ENCODE assay signal across 24 cellular contexts in genomic region chr2:831638-832037, GRCh38.
"Had no signal": no experiment of that assay in that cellular context is flagged by ENCODE, and none has a peak within 500 bp of the region (broad histone marks: within the 10 kb centered on the region; RNA-seq: fewer than 3 reads in every experiment).

No MANE protein-coding gene starts in this region.

- H3K36me3 ChIP-seq: MG63, SJSA1 had no signal

- ATAC-seq: HepG2, Panc1, PC-3 had no signal

- DNase-seq: IMR-90; Karpas-422; KG1; MG63; NCI-H1092; NCI-H1105 treated with DMSO at 0.1 percent for 48 hours; NCI-H1417 treated with DMSO at 0.1 percent for 48 hours; NCI-H146; NCI-H1694 treated with DMSO at 0.1 percent for 48 hours; NCI-H1930; NCI-H2081; NCI-H2107; NCI-H2227 treated with DMSO at 0.1 percent for 48 hours; NCI-H524; NCI-H526 treated with DMSO at 0.1 percent for 48 hours; NCI-H748 treated with DMSO at 0.1 percent for 48 hours; NK-92 treated with Interleukin-12 subunit alpha and Interleukin-12 subunit beta, amount 100 ng/mL, for 24 hours; PC-3; SIG-M5 had no signal

- H3K4me3 ChIP-seq: MG63, SJSA1, SK-N-MC had no signal

- H3K9me3 ChIP-seq: MG63, SJSA1 had no signal

- H3K4me1 ChIP-seq: SJSA1 had no signal

- H3K27ac ChIP-seq: RWPE1, SJSA1, SK-N-MC had no signal

- H3K27me3 ChIP-seq: MG63, SJSA1 had no signal
